Comparison of ENCODE assay signal across 28 cellular contexts in genomic region chr7:34603711-34604444, GRCh38. TPM values are rescaled to one million over a fixed set of nuclear protein-coding genes. Genes with fewer than 3 reads are reported as not detected.
"Had no signal": no experiment of that assay in that cellular context is flagged by ENCODE, and none has a peak within 500 bp of the region (broad histone marks: within the 10 kb centered on the region; RNA-seq: fewer than 3 reads in every experiment).

No MANE protein-coding gene starts in this region.

- H3K9me3 Mint-ChIP-seq: activated B cell treated with CpG ODN at 0.5 μM for 24 hours; activated CD4-positive, alpha-beta memory T cell treated with anti-CD3 and anti-CD28 coated beads, Interleukin-2, amount 10 ng/mL, durations not matched to agents 7 days and 5 days; activated CD4-positive, alpha-beta T cell treated with anti-CD3 and anti-CD28 coated beads, Interleukin-2, amount 10 ng/mL, durations not matched to agents 7 days and 5 days; activated naive CD8-positive, alpha-beta T cell treated with anti-CD3 and anti-CD28 coated beads, Interleukin-2, amount 10 ng/mL, durations not matched to agents 7 days and 5 days; activated T-helper 2 cell treated with anti-CD3 and anti-CD28 coated beads, Interferon-gamma antibody, Interleukin-2, Interleukin-4, amounts not matched to agents 10 μg/mL and 5 μg/mL and 100 μg/mL, durations not matched to agents 14 hours and 24 hours and 36 hours had no signal

- H3K27me3 Mint-ChIP-seq: activated B cell treated with CpG ODN at 0.5 μM for 24 hours; activated CD4-positive, alpha-beta memory T cell treated with anti-CD3 and anti-CD28 coated beads, Interleukin-2, amount 10 ng/mL, durations not matched to agents 7 days and 5 days; activated CD4-positive, alpha-beta T cell treated with anti-CD3 and anti-CD28 coated beads, Interleukin-2, amount 10 ng/mL, durations not matched to agents 7 days and 5 days; activated naive CD8-positive, alpha-beta T cell treated with anti-CD3 and anti-CD28 coated beads, Interleukin-2, amount 10 ng/mL, durations not matched to agents 7 days and 5 days had no signal

- H3K27ac Mint-ChIP-seq: activated B cell treated with CpG ODN at 0.5 μM for 24 hours; activated CD4-positive, alpha-beta memory T cell treated with anti-CD3 and anti-CD28 coated beads, Interleukin-2, amount 10 ng/mL, durations not matched to agents 7 days and 5 days; activated CD4-positive, alpha-beta T cell treated with anti-CD3 and anti-CD28 coated beads, Interleukin-2, amount 10 ng/mL, durations not matched to agents 7 days and 5 days; activated naive CD8-positive, alpha-beta T cell treated with anti-CD3 and anti-CD28 coated beads, Interleukin-2, amount 10 ng/mL, durations not matched to agents 7 days and 5 days; activated T-helper 2 cell treated with anti-CD3 and anti-CD28 coated beads, Interferon-gamma antibody, Interleukin-2, Interleukin-4, amounts not matched to agents 10 μg/mL and 5 μg/mL and 100 μg/mL, durations not matched to agents 14 hours and 24 hours and 36 hours had no signal

- H3K4me1 ChIP-seq: adrenal gland, body of pancreas had no signal

- H3K9me3 ChIP-seq: adrenal gland, body of pancreas had no signal

- DNase-seq: activated B cell treated with CpG ODN at 0.5 μM for 24 hours; activated CD4-positive, alpha-beta memory T cell treated with anti-CD3 and anti-CD28 coated beads, Interleukin-2, amount 10 ng/mL, durations not matched to agents 7 days and 5 days; activated CD4-positive, alpha-beta T cell treated with anti-CD3 and anti-CD28 coated beads, Interleukin-2, amount 10 ng/mL, durations not matched to agents 7 days and 5 days; activated gamma-delta T cell treated with Interleukin-2 at 50 U/mL for 16 hours; activated naive CD4-positive, alpha-beta T cell treated with anti-CD3 and anti-CD28 coated beads, Interleukin-2, amount 50 U/mL, for 16 hours; activated naive CD8-positive, alpha-beta T cell treated with anti-CD3 and anti-CD28 coated beads, Interleukin-2, amount 10 ng/mL, durations not matched to agents 7 days and 5 days; activated T-cell treated with anti-CD3 and anti-CD28 coated beads for 4 hours; activated T-cell treated with anti-CD3 and anti-CD28 coated beads, Interleukin-2, amount 50 U/mL, for 48 hours; adrenal gland; anterior cingulate cortex; body of pancreas; MM.1S; NCI-H1105 treated with DMSO at 0.1 percent for 48 hours; NCI-H1436 treated with DMSO at 0.1 percent for 48 hours; NCI-H187; NCI-H2081; NCI-H510A treated with DMSO at 0.1 percent for 48 hours; NCI-H69; NK-92 treated with Interleukin-12 subunit alpha and Interleukin-12 subunit beta, amount 100 ng/mL, for 24 hours; OCI-M1; SIG-M5; T-helper 2 cell; T1000 had no signal

- H3K4me1 Mint-ChIP-seq: activated B cell treated with CpG ODN at 0.5 μM for 24 hours; activated CD4-positive, alpha-beta memory T cell treated with anti-CD3 and anti-CD28 coated beads, Interleukin-2, amount 10 ng/mL, durations not matched to agents 7 days and 5 days; activated CD4-positive, alpha-beta T cell treated with anti-CD3 and anti-CD28 coated beads, Interleukin-2, amount 10 ng/mL, durations not matched to agents 7 days and 5 days; activated naive CD8-positive, alpha-beta T cell treated with anti-CD3 and anti-CD28 coated beads, Interleukin-2, amount 10 ng/mL, durations not matched to agents 7 days and 5 days had no signal

- ATAC-seq: body of pancreas, Panc1 had no signal

- H3K27ac ChIP-seq: adrenal gland, body of pancreas, RWPE1 had no signal

- H3K36me3 ChIP-seq: adrenal gland had no signal

- H3K4me3 Mint-ChIP-seq: activated B cell treated with CpG ODN at 0.5 μM for 24 hours; activated CD4-positive, alpha-beta memory T cell treated with anti-CD3 and anti-CD28 coated beads, Interleukin-2, amount 10 ng/mL, durations not matched to agents 7 days and 5 days; activated CD4-positive, alpha-beta T cell treated with anti-CD3 and anti-CD28 coated beads, Interleukin-2, amount 10 ng/mL, durations not matched to agents 7 days and 5 days; activated naive CD8-positive, alpha-beta T cell treated with anti-CD3 and anti-CD28 coated beads, Interleukin-2, amount 10 ng/mL, durations not matched to agents 7 days and 5 days had no signal

- H3K36me3 Mint-ChIP-seq: activated naive CD8-positive, alpha-beta T cell treated with anti-CD3 and anti-CD28 coated beads, Interleukin-2, amount 10 ng/mL, durations not matched to agents 7 days and 5 days had no signal

- H3K27me3 ChIP-seq: adrenal gland, body of pancreas had no signal

- H3K4me3 ChIP-seq: adrenal gland, body of pancreas had no signal

RNA-seq across cellular contexts. Expression of gene NPSR1, which starts 54.1 kb away (rescaled TPM):
- total RNA-seq: activated B cell treated with CpG ODN at 0.5 μM for 24 hours; activated CD4-positive, alpha-beta memory T cell treated with anti-CD3 and anti-CD28 coated beads, Interleukin-2, amount 10 ng/mL, durations not matched to agents 7 days and 5 days; activated CD4-positive, alpha-beta T cell treated with anti-CD3 and anti-CD28 coated beads, Interleukin-2, amount 10 ng/mL, durations not matched to agents 7 days and 5 days; activated CD8-positive, alpha-beta memory T cell treated with anti-CD3 and anti-CD28 coated beads for 36 hours; activated naive CD8-positive, alpha-beta T cell treated with anti-CD3 and anti-CD28 coated beads, Interleukin-2, amount 10 ng/mL, durations not matched to agents 7 days and 5 days; activated T-helper 2 cell treated with anti-CD3 and anti-CD28 coated beads, Interferon-gamma antibody, Interleukin-2, Interleukin-4, amounts not matched to agents 10 μg/mL and 5 μg/mL and 100 μg/mL, durations not matched to agents 14 hours and 24 hours and 36 hours; adrenal gland; body of pancreas; bronchial epithelial cell had no signal
- polyA plus RNA-seq: adrenal gland had no signal
